In the genomic region with DNA sequence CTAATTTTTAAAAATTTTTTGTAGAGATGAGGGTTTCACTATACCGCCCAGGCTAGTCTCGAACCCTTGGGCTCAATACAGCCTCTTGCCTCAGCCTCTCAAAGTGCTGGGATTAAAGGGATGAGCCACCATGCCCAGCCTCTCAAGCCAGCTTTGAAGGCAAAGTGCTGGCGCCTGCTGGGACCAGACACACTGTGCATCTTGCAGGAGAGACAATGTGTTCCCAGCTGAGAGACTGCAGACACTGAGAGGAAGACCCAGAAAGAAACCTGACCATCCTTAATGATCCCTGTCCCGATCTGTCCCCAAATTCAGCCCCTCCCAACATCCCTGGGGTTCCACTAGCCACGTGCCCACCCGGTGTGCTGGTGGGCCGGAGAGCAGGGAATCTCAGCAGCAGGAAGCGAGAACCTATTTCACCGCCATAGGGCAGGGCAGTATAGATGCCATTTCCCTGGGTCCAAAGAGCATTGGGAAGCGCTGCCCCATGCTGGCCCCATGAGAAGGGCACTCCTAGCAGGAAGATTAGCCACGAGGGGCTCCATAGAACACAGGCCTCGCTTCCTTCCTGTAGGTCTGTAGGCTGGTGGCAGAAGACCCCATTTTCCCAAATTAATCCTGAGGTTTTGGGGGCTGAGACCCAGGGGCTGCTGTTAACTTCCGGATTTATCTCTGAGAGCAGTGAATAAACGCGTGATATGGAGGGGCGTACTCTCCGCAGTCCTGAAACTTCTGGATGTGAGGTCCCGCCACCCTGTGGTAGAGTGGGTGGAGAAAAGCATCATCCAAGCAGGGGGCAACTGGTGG, we compare ENCODE assay signal across 8 cellular contexts. TPM values are rescaled to one million over a fixed set of nuclear protein-coding genes. Genes with fewer than 3 reads are reported as not detected.
DNase-seq lines count a peak whose midpoint lies in the region; ATAC-seq and TF ChIP-seq lines count a peak whose summit lies in the region.

No MANE protein-coding gene starts in this region.

- H3K4me1 Mint-ChIP-seq in H9 (peaks cover 18 to 21% of the 10 kb centered on the region in 2 experiments), T-cell (peaks cover 27 to 36% (median 34%) of the 10 kb centered on the region in 3 donors)

- H3K9me3 Mint-ChIP-seq in H9: no peaks in the 10 kb centered on the region; a peak in 1 of 5 replicates
- no peaks in the 10 kb centered on the region for H3K9me3 Mint-ChIP-seq in T-cell

- H3K18ac ChIP-seq in H9 (ENCODE audit: insufficient read length, low read depth, low read length): no peak overlapping the region

- no peak overlapping the region for H2BK15ac ChIP-seq in H9 (ENCODE audit: low read depth, low read length)

- ATAC-seq in T-cell (replicated peaks in 1 of 4): no peak
- ATAC-seq in gastroesophageal sphincter: no peak
- ATAC-seq in HG03457 (IDR thresholded peaks at IDR 0.05; ENCODE audit: unreplicated experiment): no peak
- no peak for ATAC-seq in HG03025 (IDR thresholded peaks at IDR 0.05; ENCODE audit: low FRiP score, unreplicated experiment)

- no peak overlapping the region for H2BK12ac ChIP-seq in H9 (ENCODE audit: insufficient read length, low read depth, low read length)

- H2BK5ac ChIP-seq in H9 (ENCODE audit: insufficient read length, low read length): no peak overlapping the region

- no peaks in the 10 kb centered on the region for H4K20me1 ChIP-seq in H9 (ENCODE audit: control insufficient read depth, insufficient read depth, insufficient read length)

- H3K27me3 ChIP-seq in H9 (ENCODE audit: insufficient read depth, low read length) (no peaks in the 10 kb centered on the region; the same call in 1 of the 2 replicates), gastroesophageal sphincter (no peaks in the 10 kb centered on the region), skeletal muscle tissue (ENCODE audit: control insufficient read depth in 3 of 3, insufficient read depth in 3 of 3, low read length in 3 of 3) (no peaks in the 10 kb centered on the region)

- H2BK20ac ChIP-seq in H9 (ENCODE audit: low read depth, low read length, poor library complexity, severe bottlenecking): no peak overlapping the region

- H3K79me2 ChIP-seq in H9 (ENCODE audit: insufficient read depth, low read length): peaks cover 8% of the 10 kb centered on the region; the same call in 1 of the 2 replicates

- H3K4ac ChIP-seq in H9 (ENCODE audit: low read depth, low read length): no peak overlapping the region

- CTCF ChIA-PET in T-cell (lab: Charles Lee): interaction anchor here in 1 of 2 donors (0.6 to 1.9 kb wide), 2 partner anchors 33 to 74 kb away, joined by 3 to 5 read pairs; no protein-coding TSS in a partner anchor

- H3K36me3 ChIP-seq in gastroesophageal sphincter (peaks cover 0 to 36% of the 10 kb centered on the region in 2 donors), skeletal muscle tissue (ENCODE audit: control insufficient read depth in 3 of 3, insufficient read depth in 3 of 3, low read length in 3 of 3) (peaks cover 23 to 30% (median 27%) of the 10 kb centered on the region in 3 donors)

- H3K27me3 Mint-ChIP-seq in H9 (ENCODE audit: low read depth) (no peaks in the 10 kb centered on the region; the same call in 1 of the 2 replicates), T-cell (no peaks in the 10 kb centered on the region)

- H3K23ac ChIP-seq in H9 (ENCODE audit: insufficient read length, low read depth, low read length): no peak overlapping the region

- WGBS in H9 (ENCODE audit: extremely low coverage, insufficient read length, low lambda C conversion rate): no CpG with 5 or more reads among the region's 18 CpGs
- 6 to 26% methylated on average over 7 to 8 of the region's 18 CpGs for WGBS in gastroesophageal sphincter (ENCODE audit: low coverage in 1 of 2), 2 donors

- no peak for TF ChIP-seq POLR2A in gastroesophageal sphincter (IDR thresholded peaks at IDR 0.05)

- H3K4me2 ChIP-seq in H9 (ENCODE audit: insufficient read depth, insufficient read length, low read length): peak overlapping the region; percentile 98

- no peak overlapping the region for H2BK120ac ChIP-seq in H9 (ENCODE audit: low read depth, low read length, poor library complexity, severe bottlenecking)

- H3K56ac ChIP-seq in H9 (ENCODE audit: insufficient read length, low read depth, low read length): no peak overlapping the region

- H3K9ac ChIP-seq in H9 (ENCODE audit: extremely low read depth, insufficient read length, low read length) (peak overlapping the region; percentile 62), skeletal muscle tissue (ENCODE audit: low read depth in 1 of 3, low read length in 3 of 3) (peak overlapping the region; percentile 89 to 93 (median 91))

- H2AFZ ChIP-seq in H9 (ENCODE audit: low read length): no peak overlapping the region

- no peak overlapping the region for H3T11ph ChIP-seq in H9 (ENCODE audit: low read length)

- H3K23me2 ChIP-seq in H9 (ENCODE audit: insufficient read length, low read depth, low read length, poor library complexity, severe bottlenecking): peaks cover 24% of the 10 kb centered on the region

- H3K4me3 Mint-ChIP-seq in H9 (peak overlapping the region; percentile 95 to 96), T-cell (peak overlapping the region; percentile 92 to 95 (median 93))

- H3K4me1 ChIP-seq in H9 (ENCODE audit: insufficient read depth, low read length) (no peaks in the 10 kb centered on the region), gastroesophageal sphincter (peaks cover 0 to 39% (median 17%) of the 10 kb centered on the region in 3 donors), skeletal muscle tissue (ENCODE audit: control insufficient read depth in 3 of 3, insufficient read depth in 3 of 3, low read length in 3 of 3) (peaks cover 21 to 34% (median 24%) of the 10 kb centered on the region in 3 donors)

- H3K4me3 ChIP-seq in gastroesophageal sphincter (peak overlapping the region; percentile 86), skeletal muscle tissue (ENCODE audit: low read length in 3 of 3) (peak overlapping the region; percentile 83 to 96 (median 95))

- peak overlapping the region; percentile 96 to 98 (median 97) for H3K27ac Mint-ChIP-seq in H9
- H3K27ac Mint-ChIP-seq in T-cell: peak overlapping the region; percentile 94 to 97

- H4K5ac ChIP-seq in H9 (ENCODE audit: insufficient read length, low read depth, low read length): no peak overlapping the region

- peaks cover 14 to 41% (median 31%) of the 10 kb centered on the region in 3 experiments; a peak in 6 of 7 replicates for H3K36me3 Mint-ChIP-seq in H9 (ENCODE audit: insufficient read depth in 1 of 3, low read depth in 3 of 3)
- peaks cover 11% of the 10 kb centered on the region for H3K36me3 Mint-ChIP-seq in T-cell

- DNase-seq in H9 (no peak), T-cell (no peak), dedifferentiated amniotic fluid mesenchymal stem cell (ENCODE audit: extremely low spot score) (no peak)
- DNase-seq in stimulated activated CD8-positive, alpha-beta memory T cell treated with anti-CD3 and anti-CD28 coated beads, Interleukin-4, amount 100 ng/mL, for 48 hours: no peak

- TF ChIP-seq EP300 in gastroesophageal sphincter (IDR thresholded peaks at IDR 0.05): no peak

- TF ChIP-seq CTCF in H9 (conservative IDR thresholded peaks at IDR 0.05) (no peak), gastroesophageal sphincter (IDR thresholded peaks at IDR 0.05) (no peak)

- peaks cover 4% of the 10 kb centered on the region for H3K79me1 ChIP-seq in H9 (ENCODE audit: insufficient read depth, low read depth, low read length, poor library complexity, severe bottlenecking)

- H3K14ac ChIP-seq in H9 (ENCODE audit: insufficient read depth, low read length): peak overlapping the region; percentile 48; the same call in 1 of the 2 replicates

- no peak overlapping the region for H4K8ac ChIP-seq in H9 (replicated peaks; ENCODE audit: insufficient read length, low read depth, low read length)

- no peak overlapping the region for H4K91ac ChIP-seq in H9 (ENCODE audit: insufficient read length, low read depth, low read length)

- H3K27ac ChIP-seq in H9 (ENCODE audit: insufficient read length, low read depth, low read length): no peak overlapping the region
- peak overlapping the region; percentile 89 to 97 (median 93) for H3K27ac ChIP-seq in gastroesophageal sphincter
- peak overlapping the region; percentile 93 for H3K27ac ChIP-seq in skeletal muscle tissue (ENCODE audit: low read depth, low read length)

- POLR2A ChIA-PET in T-cell (lab: Charles Lee): interaction anchor here in 1 of 2 donors (0.7 kb wide), 1 partner anchor 763 kb away, joined by 3 read pairs; no protein-coding TSS in a partner anchor

- H2AK5ac ChIP-seq in H9 (ENCODE audit: insufficient read length, low read length): no peak overlapping the region

- H3K9me3 ChIP-seq in H9 (ENCODE audit: control insufficient read depth, low read depth, low read length) (no peaks in the 10 kb centered on the region), gastroesophageal sphincter (no peaks in the 10 kb centered on the region), skeletal muscle tissue (ENCODE audit: control insufficient read depth in 3 of 3, low read length in 3 of 3) (no peaks in the 10 kb centered on the region)

RNA-seq across cellular contexts. Expression of a gene that starts 1.0 kb away (rescaled TPM):
- total RNA-seq in H9 (2021) (74.7 and 75.2 TPM in 2 replicates), T-cell (10 to 100 TPM; 31.5 to 68.2 (median 61.2) TPM), gastroesophageal sphincter (10 to 100 TPM; 15.6 to 33.2 (median 21.8) TPM), skeletal muscle tissue (3.7 TPM)

RNA-seq across cellular contexts. Expression of a gene that starts 7.1 kb away (rescaled TPM):
- 28.3 and 29.6 TPM in 2 replicates for total RNA-seq in H9 (2021)
- 100 to 1,000 TPM; 167 to 233 (median 183) TPM for total RNA-seq in T-cell
- 1 to 10 TPM; 3.4 to 9.3 (median 5.6) TPM for total RNA-seq in gastroesophageal sphincter
- 8.4 TPM for total RNA-seq in skeletal muscle tissue

RNA-seq across cellular contexts. Expression of a gene that starts 16.5 kb away (rescaled TPM):
- total RNA-seq in H9 (2021) (26.8 and 27.7 TPM in 2 replicates), T-cell (10 to 100 TPM in 3 of 5 donors, 1 to 10 TPM in 2; 5.7 to 16.8 (median 11.4) TPM), gastroesophageal sphincter (10 to 100 TPM in 3 of 4 donors, 1 to 10 TPM in 1; 6.7 to 36.5 (median 16.6) TPM), skeletal muscle tissue (5.7 TPM)

RNA-seq across cellular contexts. Expression of a gene that starts 22.7 kb away (rescaled TPM):
- total RNA-seq in H9 (2021) (6.9 and 7.0 TPM in 2 replicates), T-cell (10 to 100 TPM in 2 of 5 donors, 1 to 10 TPM in 3; 3.9 to 11.8 (median 8.1) TPM), gastroesophageal sphincter (1 to 10 TPM in 2 of 4 donors, under 1 TPM in 1, not detected in 1; 0.81 to 2.5 (median 1.1) TPM), skeletal muscle tissue (1.0 TPM)

RNA-seq across cellular contexts. Expression of a gene that starts 42.6 kb away (rescaled TPM):
- total RNA-seq in H9 (2021): 1.4 and 1.6 TPM in 2 replicates
- total RNA-seq in T-cell: 1 to 10 TPM in 1 of 5 donors, under 1 TPM in 4; 0.20 to 1.1 (median 0.59) TPM
- under 1 TPM in 3 of 4 donors, not detected in 1; 0.12 to 0.54 (median 0.47) TPM for total RNA-seq in gastroesophageal sphincter
- not detected for total RNA-seq in skeletal muscle tissue
